17 cellular contexts compared by ENCODE assay signal in genomic region chr15:39595621-39596221, GRCh38. TPM values are rescaled to one million over a fixed set of nuclear protein-coding genes. Genes with fewer than 3 reads are reported as not detected.
A peak's percentile ranks its signal among the peaks of the same experiment; 100 is the strongest.
DNase-seq lines count a peak whose midpoint lies in the region; ATAC-seq and TF ChIP-seq lines count a peak whose summit lies in the region.
"Had no signal": no experiment of that assay in that cellular context is flagged by ENCODE, and none has a peak within 500 bp of the region (broad histone marks: within the 10 kb centered on the region; RNA-seq: fewer than 3 reads in every experiment).

No MANE protein-coding gene starts in this region.

- ATAC-seq in RWPE2 (ENCODE audit: low read depth), result peak; percentile 0; the same call in 2 of the 3 replicates
- no peak for ATAC-seq in right cardiac atrium
- ATAC-seq: foreskin keratinocyte; naive thymus-derived CD4-positive, alpha-beta T cell; stimulated activated naive CD8-positive, alpha-beta T cell treated with anti-CD3 and anti-CD28 coated beads, Interleukin-15, Interleukin-2, amounts not matched to agents 100 U/mL and 50 U/mL, for 24 hours had no signal

- H3K36me3 ChIP-seq in RWPE2 (ENCODE audit: low read depth) (peaks cover 62% of the 10 kb centered on the region), osteoblast (ENCODE audit: insufficient read depth, low read length) (peaks cover 58% of the 10 kb centered on the region), adrenal gland (replicated peaks in 1 of 2) (peaks cover 0 to 42% of the 10 kb centered on the region in 2 donors)

- no peak overlapping the region for H2AFZ ChIP-seq in osteoblast (ENCODE audit: low read length)

- peak overlapping the region; percentile 37 for H3K4me2 ChIP-seq in osteoblast (ENCODE audit: insufficient read depth, low read length)

- no peak for TF ChIP-seq POLR2A in adrenal gland (IDR thresholded peaks at IDR 0.05)

- H3K9me3 ChIP-seq in RWPE2 (ENCODE audit: severe bottlenecking), result no peaks in the 10 kb centered on the region
- H3K9me3 ChIP-seq in osteoblast (ENCODE audit: low read depth, low read length), result no peaks in the 10 kb centered on the region
- H3K9me3 ChIP-seq in adrenal gland (replicated peaks in 1 of 3), result no peaks in the 10 kb centered on the region
- H3K9me3 ChIP-seq in right cardiac atrium (ENCODE audit: control insufficient read depth, low read length), result no peaks in the 10 kb centered on the region

- intact Hi-C loops in adrenal gland (cut with DNase I), result no loop called here
- intact Hi-C loops in right cardiac atrium (cut with DNase I), result loop anchor here in 1 of 4 donors (10.0 kb wide), 1 partner anchor 149 kb away; no protein-coding TSS in a partner anchor

- H3K27ac ChIP-seq in RWPE2 (ENCODE audit: poor library complexity, severe bottlenecking), result peak overlapping the region; percentile 95
- peak overlapping the region; percentile 48 for H3K27ac ChIP-seq in osteoblast (ENCODE audit: low read depth, low read length)
- H3K27ac ChIP-seq in adrenal gland, result no peak overlapping the region
- H3K27ac ChIP-seq in right cardiac atrium (ENCODE audit: low read length), result no peak overlapping the region
- H3K27ac ChIP-seq: foreskin keratinocyte had no signal

- no peak for TF ChIP-seq CTCF in RWPE2 (IDR thresholded peaks at IDR 0.05; ENCODE audit: poor library complexity, severe bottlenecking)
- no peak for TF ChIP-seq CTCF in fibroblast of mammary gland (conservative IDR thresholded peaks at IDR 0.05; ENCODE audit: control insufficient read depth, insufficient read depth, low read depth, low read length)
- TF ChIP-seq CTCF in osteoblast (IDR thresholded peaks at IDR 0.05; ENCODE audit: extremely low read depth, low read depth, low read length), result no peak
- no peak for TF ChIP-seq CTCF in adrenal gland (IDR thresholded peaks at IDR 0.05)

- DNase-seq in EH (ENCODE audit: low read depth), result peak; percentile 80
- no peak for DNase-seq in RWPE2 (ENCODE audit: low spot score)
- DNase-seq in fibroblast of mammary gland (ENCODE audit: low read depth), result peak; percentile 35
- DNase-seq in osteoblast (ENCODE audit: insufficient read length, low spot score, missing footprints), result no peak
- DNase-seq in adrenal gland, result no peak
- DNase-seq in activated CD4-positive, alpha-beta T cell treated with anti-CD3 and anti-CD28 coated beads for 48 hours, result no peak
- DNase-seq in right cardiac atrium, result no peak
- DNase-seq in NCI-H2107 treated with DMSO at 0.1 percent for 48 hours (lab: John Stamatoyannopoulos, UW; ENCODE audit: unreplicated experiment), result no peak
- DNase-seq: activated naive CD4-positive, alpha-beta T cell treated with anti-CD3 and anti-CD28 coated beads for 36 hours; CD4-positive, alpha-beta memory T cell; islet precursor cell; naive thymus-derived CD4-positive, alpha-beta T cell; NCI-H2081; NCI-H774; SHP77; stimulated activated naive CD8-positive, alpha-beta T cell treated with anti-CD3 and anti-CD28 coated beads, Interleukin-15, Interleukin-2, amounts not matched to agents 100 U/mL and 50 U/mL, for 24 hours had no signal

- 80 to 88% (median 85%) methylated on average over 6 of the region's 6 CpGs for WGBS in adrenal gland, 4 donors
- whole genome bisulfite sequencing in right cardiac atrium, result 80% methylated on average over 6 of the region's 6 CpGs

- no peak overlapping the region for H3K4me3 ChIP-seq in RWPE2 (ENCODE audit: severe bottlenecking)
- H3K4me3 ChIP-seq in fibroblast of mammary gland (ENCODE audit: control insufficient read depth, low read depth, low read length), result no peak overlapping the region
- H3K4me3 ChIP-seq in osteoblast (ENCODE audit: insufficient read depth, low read length), result no peak overlapping the region
- no peak overlapping the region for H3K4me3 ChIP-seq in adrenal gland
- no peak overlapping the region for H3K4me3 ChIP-seq in right cardiac atrium (ENCODE audit: low read length)

- H4K20me1 ChIP-seq in osteoblast (ENCODE audit: insufficient read depth, low read length), result peaks cover 41% of the 10 kb centered on the region

- H3K27me3 ChIP-seq in RWPE2 (ENCODE audit: insufficient read depth, poor library complexity, severe bottlenecking) (no peaks in the 10 kb centered on the region), osteoblast (ENCODE audit: insufficient read depth, low read length) (no peaks in the 10 kb centered on the region), adrenal gland (no peaks in the 10 kb centered on the region), right cardiac atrium (ENCODE audit: control insufficient read depth, insufficient read depth) (no peaks in the 10 kb centered on the region)
- H3K27me3 ChIP-seq: foreskin keratinocyte had no signal

- no peaks in the 10 kb centered on the region for H3K79me2 ChIP-seq in osteoblast (ENCODE audit: insufficient read depth, low read length)

- no peaks in the 10 kb centered on the region for H3K4me1 ChIP-seq in RWPE2 (ENCODE audit: insufficient read depth, poor library complexity, severe bottlenecking)
- H3K4me1 ChIP-seq in osteoblast (ENCODE audit: insufficient read depth, low read length), result no peaks in the 10 kb centered on the region
- no peaks in the 10 kb centered on the region for H3K4me1 ChIP-seq in adrenal gland (replicated peaks in 1 of 2)
- no peaks in the 10 kb centered on the region for H3K4me1 ChIP-seq in right cardiac atrium (ENCODE audit: control insufficient read depth, insufficient read depth, low read length)
- H3K4me1 ChIP-seq: foreskin keratinocyte had no signal

RNA-seq across cellular contexts. Expression of gene THBS1, which starts 14.8 kb away (rescaled TPM):
- total RNA-seq in osteoblast, result 6,477 and 8,941 TPM in 2 replicates
- total RNA-seq in adrenal gland, result 100 to 1,000 TPM; 102 to 709 (median 441) TPM
- 10 to 100 TPM; 33.9 to 62.7 (median 36.6) TPM for polyA plus RNA-seq in adrenal gland
- total RNA-seq in right cardiac atrium, result 100 to 1,000 TPM in 1 of 4 donors, 10 to 100 TPM in 3; 31.3 to 462 (median 41.8) TPM
- polyA plus RNA-seq in right cardiac atrium, result 38.8 TPM
- polyA plus RNA-seq: naive thymus-derived CD4-positive, alpha-beta T cell had no signal

Comparison
In these comparisons a context has a peak if more than half of its experiments do, and no peak if none do; other contexts are left out.
1. DNase-seq: peak in EH (single experiment) and fibroblast of mammary gland (single experiment); none in RWPE2 (single experiment), osteoblast (single experiment), adrenal gland (0 of 7), activated CD4-positive, alpha-beta T cell treated with anti-CD3 and anti-CD28 coated beads for 48 hours (single experiment), right cardiac atrium (0 of 3) and NCI-H2107 treated with DMSO at 0.1 percent for 48 hours (single experiment).
2. H3K27ac ChIP-seq: peak in RWPE2 (single experiment) and osteoblast (single experiment); none in adrenal gland (0 of 5) and right cardiac atrium (single experiment).